1 cellular context compared by ENCODE assay signal in genomic region chr1:21307663-21308062, GRCh38.
TF ChIP-seq lines count a peak whose summit lies in the region.

No MANE protein-coding gene starts in this region.

TF ChIP-seq in GM23338, 12 proteins besides CTCF, POLR2A, EP300 and RAD21 (continued from another document):
- TF ChIP-seq ZNF462 (CRISPR knock-in tag; IDR thresholded peaks at IDR 0.05): no peak
- TF ChIP-seq ZNF331 (CRISPR knock-in tag; IDR thresholded peaks at IDR 0.05; ENCODE audit: low read depth): no peak
- TF ChIP-seq STAT1 (IDR thresholded peaks at IDR 0.05; ENCODE audit: unreplicated experiment): no peak
- TF ChIP-seq NANOG (IDR thresholded peaks at IDR 0.05; ENCODE audit: borderline replicate concordance): no peak
- TF ChIP-seq JUNB (IDR thresholded peaks at IDR 0.05; ENCODE audit: unreplicated experiment): no peak
- no peak for TF ChIP-seq CREB1 (CRISPR knock-in tag; IDR thresholded peaks at IDR 0.05; ENCODE audit: low read depth)
- no peak for TF ChIP-seq REST (IDR thresholded peaks at IDR 0.05; ENCODE audit: unreplicated experiment)
- no peak for TF ChIP-seq EZH2phosphoT487 (IDR thresholded peaks at IDR 0.05; ENCODE audit: unreplicated experiment)
- TF ChIP-seq, protein P1, sequence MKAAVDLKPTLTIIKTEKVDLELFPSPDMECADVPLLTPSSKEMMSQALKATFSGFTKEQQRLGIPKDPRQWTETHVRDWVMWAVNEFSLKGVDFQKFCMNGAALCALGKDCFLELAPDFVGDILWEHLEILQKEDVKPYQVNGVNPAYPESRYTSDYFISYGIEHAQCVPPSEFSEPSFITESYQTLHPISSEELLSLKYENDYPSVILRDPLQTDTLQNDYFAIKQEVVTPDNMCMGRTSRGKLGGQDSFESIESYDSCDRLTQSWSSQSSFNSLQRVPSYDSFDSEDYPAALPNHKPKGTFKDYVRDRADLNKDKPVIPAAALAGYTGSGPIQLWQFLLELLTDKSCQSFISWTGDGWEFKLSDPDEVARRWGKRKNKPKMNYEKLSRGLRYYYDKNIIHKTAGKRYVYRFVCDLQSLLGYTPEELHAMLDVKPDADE (IDR thresholded peaks at IDR 0.05): no peak
- TF ChIP-seq ZNF114 (CRISPR knock-in tag; IDR thresholded peaks at IDR 0.05): no peak
TF ChIP-seq in GM23338: peak in this region for 0.
